2 cellular contexts compared by ENCODE assay signal in the genomic region with DNA sequence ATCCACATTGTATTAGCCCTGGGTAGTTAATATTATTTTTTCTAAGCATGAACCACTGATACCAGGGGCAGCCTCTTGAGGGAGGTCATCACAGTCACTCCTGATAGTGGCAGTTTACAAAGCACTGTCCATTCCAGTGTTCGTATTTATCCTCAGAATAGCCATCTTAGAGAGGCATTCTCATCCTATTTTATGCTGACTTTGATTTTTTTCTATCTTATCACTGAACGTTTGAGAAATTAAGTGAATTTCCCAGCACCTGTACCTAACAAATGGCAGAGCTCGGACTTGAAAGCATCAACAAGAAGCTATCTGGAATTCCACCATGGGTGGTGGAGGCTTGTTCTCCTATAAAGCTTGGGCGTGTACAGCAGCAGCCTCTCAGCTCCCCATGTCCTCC.
A peak's percentile ranks its signal among the peaks of the same experiment; 100 is the strongest.
TF ChIP-seq lines count a peak whose summit lies in the region.

No MANE protein-coding gene starts in this region.

TF ChIP-seq in HepG2, 621 proteins besides CTCF, POLR2A, EP300 and RAD21:
- TF ChIP-seq SNRNP70 (IDR thresholded peaks at IDR 0.05; ENCODE audit: low read depth, low read length) (no peak), JDP2 (CRISPR knock-in tag; IDR thresholded peaks at IDR 0.05; ENCODE audit: borderline replicate concordance) (no peak), MAFF (IDR thresholded peaks at IDR 0.05; ENCODE audit: low read depth, low read length) (peak; percentile 72), ARID2 (CRISPR knock-in tag; IDR thresholded peaks at IDR 0.05; ENCODE audit: borderline replicate concordance) (no peak), ZNF589 (CRISPR knock-in tag; conservative IDR thresholded peaks at IDR 0.05) (no peak), MTA1 (CRISPR knock-in tag; IDR thresholded peaks at IDR 0.05; ENCODE audit: borderline replicate concordance) (no peak), MAFK (conservative IDR thresholded peaks at IDR 0.05 in 1 of 2, IDR thresholded peaks at IDR 0.05 in 1 of 2; ENCODE audit: low read length in 2 of 2) (peak; percentile 74 to 89; a peak in 3 of 4 replicates), BRD4 (CRISPR knock-in tag; IDR thresholded peaks at IDR 0.05) (no peak), ZNF816 (CRISPR knock-in tag; IDR thresholded peaks at IDR 0.05; ENCODE audit: borderline replicate concordance) (no peak), ZNF713 (CRISPR knock-in tag; IDR thresholded peaks at IDR 0.05) (no peak)

TF ChIP-seq in K562, 482 proteins besides CTCF, POLR2A, EP300 and RAD21:
- no peak for TF ChIP-seq FOXK2 (conservative IDR thresholded peaks at IDR 0.05 in 1 of 2, IDR thresholded peaks at IDR 0.05 in 1 of 2; ENCODE audit: low read depth in 2 of 2)
- TF ChIP-seq C11orf30 (IDR thresholded peaks at IDR 0.05; ENCODE audit: low read depth), result peak; percentile 58; the same call in 1 of the 2 replicates
- TF ChIP-seq MAFK (IDR thresholded peaks at IDR 0.05; ENCODE audit: low read length), result 0 out of 2 replicates have a peak, but pooled peaks have one; percentile 19
- no peak for TF ChIP-seq ZNF589 (CRISPR knock-in tag; IDR thresholded peaks at IDR 0.05; ENCODE audit: low read depth)
- TF ChIP-seq, protein P1, sequence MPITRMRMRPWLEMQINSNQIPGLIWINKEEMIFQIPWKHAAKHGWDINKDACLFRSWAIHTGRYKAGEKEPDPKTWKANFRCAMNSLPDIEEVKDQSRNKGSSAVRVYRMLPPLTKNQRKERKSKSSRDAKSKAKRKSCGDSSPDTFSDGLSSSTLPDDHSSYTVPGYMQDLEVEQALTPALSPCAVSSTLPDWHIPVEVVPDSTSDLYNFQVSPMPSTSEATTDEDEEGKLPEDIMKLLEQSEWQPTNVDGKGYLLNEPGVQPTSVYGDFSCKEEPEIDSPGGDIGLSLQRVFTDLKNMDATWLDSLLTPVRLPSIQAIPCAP (CRISPR knock-in tag; IDR thresholded peaks at IDR 0.05; ENCODE audit: borderline replicate concordance), result no peak
- no peak for TF ChIP-seq EP400 (IDR thresholded peaks at IDR 0.05)
- TF ChIP-seq TAF15 (IDR thresholded peaks at IDR 0.05; ENCODE audit: low read depth, low read length), result no peak
- TF ChIP-seq, protein P2, sequence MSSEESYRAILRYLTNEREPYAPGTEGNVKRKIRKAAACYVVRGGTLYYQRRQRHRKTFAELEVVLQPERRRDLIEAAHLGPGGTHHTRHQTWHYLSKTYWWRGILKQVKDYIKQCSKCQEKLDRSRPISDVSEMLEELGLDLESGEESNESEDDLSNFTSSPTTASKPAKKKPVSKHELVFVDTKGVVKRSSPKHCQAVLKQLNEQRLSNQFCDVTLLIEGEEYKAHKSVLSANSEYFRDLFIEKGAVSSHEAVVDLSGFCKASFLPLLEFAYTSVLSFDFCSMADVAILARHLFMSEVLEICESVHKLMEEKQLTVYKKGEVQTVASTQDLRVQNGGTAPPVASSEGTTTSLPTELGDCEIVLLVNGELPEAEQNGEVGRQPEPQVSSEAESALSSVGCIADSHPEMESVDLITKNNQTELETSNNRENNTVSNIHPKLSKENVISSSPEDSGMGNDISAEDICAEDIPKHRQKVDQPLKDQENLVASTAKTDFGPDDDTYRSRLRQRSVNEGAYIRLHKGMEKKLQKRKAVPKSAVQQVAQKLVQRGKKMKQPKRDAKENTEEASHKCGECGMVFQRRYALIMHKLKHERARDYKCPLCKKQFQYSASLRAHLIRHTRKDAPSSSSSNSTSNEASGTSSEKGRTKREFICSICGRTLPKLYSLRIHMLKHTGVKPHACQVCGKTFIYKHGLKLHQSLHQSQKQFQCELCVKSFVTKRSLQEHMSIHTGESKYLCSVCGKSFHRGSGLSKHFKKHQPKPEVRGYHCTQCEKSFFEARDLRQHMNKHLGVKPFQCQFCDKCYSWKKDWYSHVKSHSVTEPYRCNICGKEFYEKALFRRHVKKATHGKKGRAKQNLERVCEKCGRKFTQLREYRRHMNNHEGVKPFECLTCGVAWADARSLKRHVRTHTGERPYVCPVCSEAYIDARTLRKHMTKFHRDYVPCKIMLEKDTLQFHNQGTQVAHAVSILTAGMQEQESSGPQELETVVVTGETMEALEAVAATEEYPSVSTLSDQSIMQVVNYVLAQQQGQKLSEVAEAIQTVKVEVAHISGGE (CRISPR knock-in tag; IDR thresholded peaks at IDR 0.05), result no peak
- no peak for TF ChIP-seq SNIP1 (IDR thresholded peaks at IDR 0.05; ENCODE audit: low read depth)
- no peak for TF ChIP-seq CHD4 (IDR thresholded peaks at IDR 0.05; ENCODE audit: insufficient read depth, insufficient replicate concordance, low read depth, low read length, poor library complexity, severe bottlenecking)
- no peak for TF ChIP-seq SRSF9 (IDR thresholded peaks at IDR 0.05; ENCODE audit: borderline replicate concordance, low read depth, low read length)
- no peak for TF ChIP-seq ZBTB17 (CRISPR knock-in tag; IDR thresholded peaks at IDR 0.05)
- TF ChIP-seq XRCC4 (IDR thresholded peaks at IDR 0.05; ENCODE audit: extremely low read depth, insufficient read depth, insufficient read length), result no peak
- peak; percentile 64 for TF ChIP-seq MAFG (tag; conservative IDR thresholded peaks at IDR 0.05)
- TF ChIP-seq ZNF282 (CRISPR knock-in tag; IDR thresholded peaks at IDR 0.05), result no peak
- TF ChIP-seq, protein P3, sequence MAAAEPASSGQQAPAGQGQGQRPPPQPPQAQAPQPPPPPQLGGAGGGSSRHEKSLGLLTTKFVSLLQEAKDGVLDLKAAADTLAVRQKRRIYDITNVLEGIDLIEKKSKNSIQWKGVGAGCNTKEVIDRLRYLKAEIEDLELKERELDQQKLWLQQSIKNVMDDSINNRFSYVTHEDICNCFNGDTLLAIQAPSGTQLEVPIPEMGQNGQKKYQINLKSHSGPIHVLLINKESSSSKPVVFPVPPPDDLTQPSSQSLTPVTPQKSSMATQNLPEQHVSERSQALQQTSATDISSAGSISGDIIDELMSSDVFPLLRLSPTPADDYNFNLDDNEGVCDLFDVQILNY (CRISPR knock-in tag; IDR thresholded peaks at IDR 0.05), result no peak
- TF ChIP-seq, protein P4, sequence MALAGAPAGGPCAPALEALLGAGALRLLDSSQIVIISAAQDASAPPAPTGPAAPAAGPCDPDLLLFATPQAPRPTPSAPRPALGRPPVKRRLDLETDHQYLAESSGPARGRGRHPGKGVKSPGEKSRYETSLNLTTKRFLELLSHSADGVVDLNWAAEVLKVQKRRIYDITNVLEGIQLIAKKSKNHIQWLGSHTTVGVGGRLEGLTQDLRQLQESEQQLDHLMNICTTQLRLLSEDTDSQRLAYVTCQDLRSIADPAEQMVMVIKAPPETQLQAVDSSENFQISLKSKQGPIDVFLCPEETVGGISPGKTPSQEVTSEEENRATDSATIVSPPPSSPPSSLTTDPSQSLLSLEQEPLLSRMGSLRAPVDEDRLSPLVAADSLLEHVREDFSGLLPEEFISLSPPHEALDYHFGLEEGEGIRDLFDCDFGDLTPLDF (CRISPR knock-in tag; IDR thresholded peaks at IDR 0.05), result no peak
- no peak for TF ChIP-seq NCOA4 (IDR thresholded peaks at IDR 0.05; ENCODE audit: partially characterized antibody)
- peak; percentile 50; the same call in 1 of the 2 replicates for TF ChIP-seq MAFF (IDR thresholded peaks at IDR 0.05; ENCODE audit: low read length)
- TF ChIP-seq CBX2 (IDR thresholded peaks at IDR 0.05; ENCODE audit: insufficient read depth, low read length, poor library complexity, severe bottlenecking), result no peak
- no peak for TF ChIP-seq ZZZ3 (IDR thresholded peaks at IDR 0.05)
- no peak for TF ChIP-seq ZNF77 (CRISPR knock-in tag; IDR thresholded peaks at IDR 0.05)
- TF ChIP-seq ZNF316 (IDR thresholded peaks at IDR 0.05), result peak; percentile 73
- TF ChIP-seq PTTG1 (tag; IDR thresholded peaks at IDR 0.05; ENCODE audit: low read depth), result no peak
